ENCODE assay signal across 4 cellular contexts in the genomic region with DNA sequence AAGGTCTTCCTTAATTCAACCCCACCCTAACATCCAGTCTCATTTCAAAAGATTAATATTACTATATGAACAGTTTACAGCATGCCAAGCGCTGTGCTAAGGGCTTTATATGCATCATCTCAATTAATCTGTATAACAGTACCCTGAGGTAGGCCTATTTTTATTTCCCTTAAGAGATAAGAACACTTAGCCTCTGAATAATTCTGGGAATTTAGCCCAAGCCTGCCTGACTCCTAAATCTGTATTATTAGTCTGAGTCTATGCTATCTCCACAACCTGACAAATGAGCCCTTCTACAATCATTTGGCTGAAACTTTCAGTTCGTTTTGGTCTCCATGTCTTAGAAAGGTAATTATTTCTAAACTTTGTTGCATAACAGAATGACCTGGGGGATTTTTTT.
"Had no signal": no experiment of that assay in that cellular context is flagged by ENCODE, and none has a peak within 500 bp of the region (broad histone marks: within the 10 kb centered on the region; RNA-seq: fewer than 3 reads in every experiment).

No MANE protein-coding gene starts in this region.

- DNase-seq: IMR-90, KBM-7 had no signal

- ATAC-seq: HepG2, K562 had no signal
